In the genomic region with DNA sequence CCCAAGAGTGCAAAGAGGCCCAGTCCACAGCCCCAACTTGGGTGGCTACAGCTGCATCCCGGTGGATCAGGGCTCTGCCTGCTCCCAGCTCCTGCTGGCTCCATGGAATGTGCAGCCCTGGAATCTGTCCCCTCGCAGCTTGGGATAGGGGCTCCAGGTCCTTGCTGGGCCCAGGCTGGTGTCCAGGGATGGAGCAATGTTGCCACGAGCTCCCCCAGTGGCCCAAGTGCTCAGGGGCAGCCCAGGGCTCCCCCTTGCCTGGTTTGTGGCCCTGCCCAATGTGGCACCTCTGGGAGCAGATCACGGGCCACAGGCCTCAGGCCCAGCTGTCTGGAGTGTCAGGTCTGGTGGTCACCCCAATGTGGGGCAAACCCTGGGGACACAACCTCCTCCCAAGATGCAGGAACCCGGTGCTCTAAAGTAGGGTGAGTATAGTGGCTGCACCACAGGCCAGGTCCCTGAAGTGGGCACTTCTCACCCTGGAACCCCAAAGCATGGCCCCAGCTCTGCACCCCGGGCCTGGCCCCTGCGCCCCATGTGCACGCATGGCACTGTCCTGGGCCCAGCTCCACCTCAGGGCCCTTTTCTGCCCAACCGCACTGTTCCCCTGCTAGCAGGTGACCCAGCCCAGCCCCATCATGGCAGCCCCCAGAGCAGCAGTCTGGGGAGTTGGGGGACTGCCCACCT, we compare ENCODE assay signal across 1 cellular context.
TF ChIP-seq lines count a peak whose summit lies in the region.

No MANE protein-coding gene starts in this region.

TF ChIP-seq in H1, 55 proteins besides CTCF, POLR2A, EP300 and RAD21:
- TF ChIP-seq EGR1 (IDR thresholded peaks at IDR 0.05; ENCODE audit: borderline replicate concordance, low read depth, low read length), result no peak
- TF ChIP-seq, protein P1, sequence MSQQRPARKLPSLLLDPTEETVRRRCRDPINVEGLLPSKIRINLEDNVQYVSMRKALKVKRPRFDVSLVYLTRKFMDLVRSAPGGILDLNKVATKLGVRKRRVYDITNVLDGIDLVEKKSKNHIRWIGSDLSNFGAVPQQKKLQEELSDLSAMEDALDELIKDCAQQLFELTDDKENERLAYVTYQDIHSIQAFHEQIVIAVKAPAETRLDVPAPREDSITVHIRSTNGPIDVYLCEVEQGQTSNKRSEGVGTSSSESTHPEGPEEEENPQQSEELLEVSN (IDR thresholded peaks at IDR 0.05), result no peak
- TF ChIP-seq TCF12 (IDR thresholded peaks at IDR 0.05; ENCODE audit: low read depth, low read length), result no peak
- TF ChIP-seq SIX5 (IDR thresholded peaks at IDR 0.05; ENCODE audit: low read depth, low read length), result no peak
- no peak for TF ChIP-seq EZH2 (IDR thresholded peaks at IDR 0.05; ENCODE audit: low read depth, low read length, severe bottlenecking)
- TF ChIP-seq POU5F1 (IDR thresholded peaks at IDR 0.05; ENCODE audit: low read depth, low read length), result no peak
- no peak for TF ChIP-seq TAF1 (IDR thresholded peaks at IDR 0.05; ENCODE audit: low read depth, low read length)
- TF ChIP-seq CHD2 (IDR thresholded peaks at IDR 0.05; ENCODE audit: low read length), result no peak
- no peak for TF ChIP-seq RXRA (IDR thresholded peaks at IDR 0.05; ENCODE audit: insufficient read depth, low read depth, low read length)
- no peak for TF ChIP-seq HDAC2 (IDR thresholded peaks at IDR 0.05; ENCODE audit: borderline replicate concordance in 1 of 2, low read depth in 2 of 2, low read length in 2 of 2)
- no peak for TF ChIP-seq HDAC6 (IDR thresholded peaks at IDR 0.05; ENCODE audit: low read depth, low read length)
- TF ChIP-seq RNF2 (IDR thresholded peaks at IDR 0.05; ENCODE audit: borderline replicate concordance, low read depth, low read length, missing control alignments, poor library complexity, severe bottlenecking), result no peak
- no peak for TF ChIP-seq SRF (IDR thresholded peaks at IDR 0.05; ENCODE audit: low read depth, low read length)
- TF ChIP-seq CEBPB (IDR thresholded peaks at IDR 0.05; ENCODE audit: low read depth, low read length), result no peak
- TF ChIP-seq TBP (IDR thresholded peaks at IDR 0.05; ENCODE audit: low read depth, low read length), result no peak
- TF ChIP-seq, protein P2, sequence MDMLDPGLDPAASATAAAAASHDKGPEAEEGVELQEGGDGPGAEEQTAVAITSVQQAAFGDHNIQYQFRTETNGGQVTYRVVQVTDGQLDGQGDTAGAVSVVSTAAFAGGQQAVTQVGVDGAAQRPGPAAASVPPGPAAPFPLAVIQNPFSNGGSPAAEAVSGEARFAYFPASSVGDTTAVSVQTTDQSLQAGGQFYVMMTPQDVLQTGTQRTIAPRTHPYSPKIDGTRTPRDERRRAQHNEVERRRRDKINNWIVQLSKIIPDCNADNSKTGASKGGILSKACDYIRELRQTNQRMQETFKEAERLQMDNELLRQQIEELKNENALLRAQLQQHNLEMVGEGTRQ (IDR thresholded peaks at IDR 0.05; ENCODE audit: low read length), result no peak
